1 cellular context compared by ENCODE assay signal in genomic region chr6:4021133-4021861, GRCh38.
TF ChIP-seq lines count a peak whose summit lies in the region.

No MANE protein-coding gene starts in this region.

TF ChIP-seq in GM23338, 12 proteins besides CTCF, POLR2A, EP300 and RAD21 (continued from another document):
- no peak for TF ChIP-seq REST (IDR thresholded peaks at IDR 0.05; ENCODE audit: unreplicated experiment)
- TF ChIP-seq ZNF462 (CRISPR knock-in tag; IDR thresholded peaks at IDR 0.05) = no peak
